Comparison of ENCODE assay signal across 21 cellular contexts in genomic region chr19:41532526-41532925, GRCh38. TPM values are rescaled to one million over a fixed set of nuclear protein-coding genes. Genes with fewer than 3 reads are reported as not detected.
DNase-seq lines count a peak whose midpoint lies in the region; ATAC-seq, FAIRE-seq and TF ChIP-seq lines count a peak whose summit lies in the region.
"Had no signal": no experiment of that assay in that cellular context is flagged by ENCODE, and none has a peak within 500 bp of the region (broad histone marks: within the 10 kb centered on the region; RNA-seq: fewer than 3 reads in every experiment).

No MANE protein-coding gene starts in this region.

- intact Hi-C loops in natural killer cell (cut with micrococcal nuclease): no loop called here

- DNase-seq in T-helper 1 cell: no peak
- DNase-seq in GM18507 (ENCODE audit: extremely low spot score, insufficient read length, low read depth): no peak
- DNase-seq in natural killer cell: no peak
- DNase-seq in RKO (ENCODE audit: low spot score): no peak
- no peak for DNase-seq in dedifferentiated amniotic fluid mesenchymal stem cell (ENCODE audit: extremely low spot score)
- DNase-seq: activated CD8-positive, alpha-beta memory T cell treated with anti-CD3 and anti-CD28 coated beads for 24 hours; activated effector memory CD4-positive, alpha-beta T cell treated with Interleukin-2 at 50 U/mL for 16 hours; hypothalamus; kidney; NCI-H187 treated with DMSO at 0.1 percent for 48 hours; NCI-H345; Peyer's patch; small intestine; stimulated activated CD4-positive, alpha-beta T cell treated with anti-CD3 and anti-CD28 coated beads, Interleukin-4, amount 100 ng/mL, for 24 hours had no signal

- H3K9me3 Mint-ChIP-seq in T-helper 1 cell treated with Interleukin-12 subunit alpha and Interleukin-12 subunit beta and Interleukin-4 antibody, amounts not matched to agents 30 μg/mL and 1 μg/mL, for 36 hours: peaks cover 37% of the 10 kb centered on the region
- H3K9me3 Mint-ChIP-seq in activated T-helper 17 cell treated with anti-CD3 and anti-CD28 coated beads, Interleukin-2, amount 50 U/mL, for 72 hours: peaks cover 5% of the 10 kb centered on the region
- H3K9me3 Mint-ChIP-seq in natural killer cell: peaks cover 0 to 5% of the 10 kb centered on the region in 2 donors

- H3K27me3 Mint-ChIP-seq in T-helper 1 cell treated with Interleukin-12 subunit alpha and Interleukin-12 subunit beta and Interleukin-4 antibody, amounts not matched to agents 30 μg/mL and 1 μg/mL, for 36 hours (ENCODE audit: low read depth): no peaks in the 10 kb centered on the region
- no peaks in the 10 kb centered on the region for H3K27me3 Mint-ChIP-seq in activated T-helper 17 cell treated with anti-CD3 and anti-CD28 coated beads, Interleukin-2, amount 50 U/mL, for 72 hours
- peaks cover 5 to 13% of the 10 kb centered on the region in 2 donors for H3K27me3 Mint-ChIP-seq in natural killer cell (ENCODE audit: low read depth in 2 of 2)

- FAIRE-seq in GM18507 (lab: Jason Lieb, UNC): peak; percentile 52
- FAIRE-seq: astrocyte, H1, small intestine had no signal

- peaks cover 64% of the 10 kb centered on the region for H3K4me1 Mint-ChIP-seq in T-helper 1 cell treated with Interleukin-12 subunit alpha and Interleukin-12 subunit beta and Interleukin-4 antibody, amounts not matched to agents 30 μg/mL and 1 μg/mL, for 36 hours (ENCODE audit: low read depth)
- peaks cover 45% of the 10 kb centered on the region for H3K4me1 Mint-ChIP-seq in activated T-helper 17 cell treated with anti-CD3 and anti-CD28 coated beads, Interleukin-2, amount 50 U/mL, for 72 hours
- H3K4me1 Mint-ChIP-seq in natural killer cell: peaks cover 42 to 58% of the 10 kb centered on the region in 2 donors

- peak overlapping the region; percentile 76 for H3K4me3 Mint-ChIP-seq in T-helper 1 cell treated with Interleukin-12 subunit alpha and Interleukin-12 subunit beta and Interleukin-4 antibody, amounts not matched to agents 30 μg/mL and 1 μg/mL, for 36 hours
- peak overlapping the region; percentile 85 for H3K4me3 Mint-ChIP-seq in activated T-helper 17 cell treated with anti-CD3 and anti-CD28 coated beads, Interleukin-2, amount 50 U/mL, for 72 hours
- H3K4me3 Mint-ChIP-seq in natural killer cell: peak overlapping the region; percentile 87

- peaks cover 17% of the 10 kb centered on the region for H3K36me3 Mint-ChIP-seq in T-helper 1 cell treated with Interleukin-12 subunit alpha and Interleukin-12 subunit beta and Interleukin-4 antibody, amounts not matched to agents 30 μg/mL and 1 μg/mL, for 36 hours (ENCODE audit: low read depth)
- peaks cover 9% of the 10 kb centered on the region for H3K36me3 Mint-ChIP-seq in activated T-helper 17 cell treated with anti-CD3 and anti-CD28 coated beads, Interleukin-2, amount 50 U/mL, for 72 hours (ENCODE audit: low read depth)
- H3K36me3 Mint-ChIP-seq in natural killer cell: no peaks in the 10 kb centered on the region
- H3K36me3 Mint-ChIP-seq: CD14-positive monocyte had no signal

- H3K27ac Mint-ChIP-seq in T-helper 1 cell treated with Interleukin-12 subunit alpha and Interleukin-12 subunit beta and Interleukin-4 antibody, amounts not matched to agents 30 μg/mL and 1 μg/mL, for 36 hours: peak overlapping the region; percentile 89
- peak overlapping the region; percentile 88 for H3K27ac Mint-ChIP-seq in activated T-helper 17 cell treated with anti-CD3 and anti-CD28 coated beads, Interleukin-2, amount 50 U/mL, for 72 hours
- peak overlapping the region; percentile 85 to 86 for H3K27ac Mint-ChIP-seq in natural killer cell

- no peak for TF ChIP-seq CTCF in natural killer cell (IDR thresholded peaks at IDR 0.05)

- no peak for ATAC-seq in activated T-helper 17 cell treated with anti-CD3 and anti-CD28 coated beads, Interleukin-2, amount 50 U/mL, for 72 hours (replicated peaks)
- ATAC-seq in natural killer cell (no peak), GM21360 (IDR thresholded peaks at IDR 0.05; ENCODE audit: unreplicated experiment) (no peak)

RNA-seq across cellular contexts. Expression of gene CEACAM21, which starts 43.4 kb away (rescaled TPM):
- 10 to 100 TPM; 27.1 to 30.7 TPM for total RNA-seq in activated T-helper 17 cell treated with anti-CD3 and anti-CD28 coated beads, Interleukin-2, amount 50 U/mL, for 72 hours
- total RNA-seq in natural killer cell: 10 to 100 TPM; 26.8 to 46.6 (median 33.6) TPM
- total RNA-seq: H1, M059J had no signal
